Comparison of ENCODE assay signal across 1 cellular context in genomic region chr16:11020388-11020787, GRCh38.
TF ChIP-seq lines count a peak whose summit lies in the region.

No MANE protein-coding gene starts in this region.

TF ChIP-seq in IMR-90, 13 proteins besides CTCF, POLR2A, EP300 and RAD21 (continued from another document):
- TF ChIP-seq ELK1 (IDR thresholded peaks at IDR 0.05; ENCODE audit: borderline replicate concordance, low read depth, low read length) (no peak), USF2 (IDR thresholded peaks at IDR 0.05; ENCODE audit: low read depth, low read length) (no peak), RCOR1 (IDR thresholded peaks at IDR 0.05; ENCODE audit: insufficient replicate concordance, low read length) (no peak), BHLHE40 (IDR thresholded peaks at IDR 0.05; ENCODE audit: low read depth, low read length) (no peak), SMC3 (IDR thresholded peaks at IDR 0.05; ENCODE audit: low read depth, low read length) (no peak)
